ENCODE assay signal across 8 cellular contexts in genomic region chr2:142865924-142866323, GRCh38. TPM values are rescaled to one million over a fixed set of nuclear protein-coding genes. Genes with fewer than 3 reads are reported as not detected.
DNase-seq lines count a peak whose midpoint lies in the region; ATAC-seq and TF ChIP-seq lines count a peak whose summit lies in the region.

No MANE protein-coding gene starts in this region.

- H3F3A ChIP-seq in neural progenitor cell (ENCODE audit: low read depth) = no peaks in the 10 kb centered on the region

- H2AFZ ChIP-seq in neural progenitor cell (replicated peaks) = no peak overlapping the region

- CTCF ChIA-PET in activated B cell treated with CpG ODN at 0.5 μM for 24 hours (lab: Charles Lee) = interaction anchor here (1.0 to 2.1 kb wide), 2 partner anchors 14 to 15 kb away, joined by 3 to 9 read pairs; no protein-coding TSS in a partner anchor
- CTCF ChIA-PET in activated naive CD4-positive, alpha-beta T cell treated with anti-CD3 and anti-CD28 coated beads, Interleukin-2, amount 10 ng/mL, durations not matched to agents 7 days and 5 days (lab: Charles Lee) = no interaction called here

- TF ChIP-seq CTCF in right atrium auricular region (IDR thresholded peaks at IDR 0.05) = no peak
- TF ChIP-seq CTCF in activated B cell treated with CpG ODN at 0.5 μM for 24 hours (IDR thresholded peaks at IDR 0.05) = no peak
- TF ChIP-seq CTCF in thoracic aorta (IDR thresholded peaks at IDR 0.05) = no peak
- no peak for TF ChIP-seq CTCF in neural progenitor cell (IDR thresholded peaks at IDR 0.05)

- H3K27me3 ChIP-seq in right atrium auricular region = no peaks in the 10 kb centered on the region
- no peaks in the 10 kb centered on the region for H3K27me3 ChIP-seq in thoracic aorta (replicated peaks; ENCODE audit: insufficient read depth)
- H3K27me3 ChIP-seq in neural progenitor cell = no peaks in the 10 kb centered on the region

- DNase-seq in Right ventricle myocardium superior = no peak
- no peak for DNase-seq in right atrium auricular region (ENCODE audit: low spot score)
- DNase-seq in activated B cell treated with CpG ODN at 0.5 μM for 24 hours = no peak
- DNase-seq in thoracic aorta (ENCODE audit: low spot score) = no peak
- DNase-seq in neural progenitor cell (ENCODE audit: low spot score) = no peak
- no peak for DNase-seq in activated naive CD4-positive, alpha-beta T cell treated with anti-CD3 and anti-CD28 coated beads, Interleukin-2, amount 10 ng/mL, durations not matched to agents 7 days and 5 days
- DNase-seq in activated CD4-positive, alpha-beta T cell treated with anti-CD3 and anti-CD28 coated beads, Interleukin-2, amount 50 U/mL, for 1 hour = no peak

- H3K36me3 ChIP-seq in right atrium auricular region (no peaks in the 10 kb centered on the region), thoracic aorta (no peaks in the 10 kb centered on the region), neural progenitor cell (no peaks in the 10 kb centered on the region)

- intact Hi-C loops in Right ventricle myocardium superior (cut with DNase I) = no loop called here
- intact Hi-C loops in activated B cell treated with CpG ODN at 0.5 μM for 24 hours (cut with micrococcal nuclease) = loop anchor here (1.0 to 2.0 kb wide), 2 partner anchors 11 to 49 kb away; partner anchors contain the start of gene KYNU

- H3K79me2 ChIP-seq in neural progenitor cell (ENCODE audit: low read depth) = no peaks in the 10 kb centered on the region

- no peak overlapping the region for H3K9ac ChIP-seq in neural progenitor cell

- POLR2A ChIA-PET in activated B cell treated with CpG ODN at 0.5 μM for 24 hours (lab: Charles Lee) = interaction anchor here (0.6 to 2.8 kb wide), 7 partner anchors 11 to 456 kb away, joined by 3 to 21 read pairs (median 10); partner anchors contain the start of gene KYNU

- no peaks in the 10 kb centered on the region for H4K20me1 ChIP-seq in neural progenitor cell (ENCODE audit: low read depth)

- H3K4me1 Mint-ChIP-seq in activated B cell treated with CpG ODN at 0.5 μM for 24 hours (peaks cover 53% of the 10 kb centered on the region), neural progenitor cell (no peaks in the 10 kb centered on the region)
- H3K4me1 Mint-ChIP-seq in activated naive CD4-positive, alpha-beta T cell treated with anti-CD3 and anti-CD28 coated beads, Interleukin-2, amount 10 ng/mL, durations not matched to agents 7 days and 5 days = no peaks in the 10 kb centered on the region

- H3K27ac Mint-ChIP-seq in activated B cell treated with CpG ODN at 0.5 μM for 24 hours (peak overlapping the region; percentile 96), neural progenitor cell (no peak overlapping the region)
- H3K27ac Mint-ChIP-seq in activated naive CD4-positive, alpha-beta T cell treated with anti-CD3 and anti-CD28 coated beads, Interleukin-2, amount 10 ng/mL, durations not matched to agents 7 days and 5 days = no peak overlapping the region

- H3K9me3 Mint-ChIP-seq in activated B cell treated with CpG ODN at 0.5 μM for 24 hours (no peaks in the 10 kb centered on the region), neural progenitor cell (no peaks in the 10 kb centered on the region)
- no peaks in the 10 kb centered on the region for H3K9me3 Mint-ChIP-seq in activated naive CD4-positive, alpha-beta T cell treated with anti-CD3 and anti-CD28 coated beads, Interleukin-2, amount 10 ng/mL, durations not matched to agents 7 days and 5 days

- no peak overlapping the region for H3K27ac ChIP-seq in right atrium auricular region
- H3K27ac ChIP-seq in thoracic aorta = no peak overlapping the region
- H3K27ac ChIP-seq in neural progenitor cell = no peak overlapping the region

- no peaks in the 10 kb centered on the region for H3K9me3 ChIP-seq in right atrium auricular region
- no peaks in the 10 kb centered on the region for H3K9me3 ChIP-seq in thoracic aorta
- H3K9me3 ChIP-seq in neural progenitor cell (ENCODE audit: low read depth) = no peaks in the 10 kb centered on the region

- no peak overlapping the region for H3K4me2 ChIP-seq in neural progenitor cell

- H3K4me1 ChIP-seq in right atrium auricular region = no peaks in the 10 kb centered on the region
- H3K4me1 ChIP-seq in thoracic aorta (ENCODE audit: control insufficient read depth in 1 of 2, low read depth in 2 of 2) = no peaks in the 10 kb centered on the region
- no peaks in the 10 kb centered on the region for H3K4me1 ChIP-seq in neural progenitor cell

- H3K27me3 Mint-ChIP-seq in activated B cell treated with CpG ODN at 0.5 μM for 24 hours = no peaks in the 10 kb centered on the region
- H3K27me3 Mint-ChIP-seq in neural progenitor cell (ENCODE audit: insufficient read depth, low read depth) = no peaks in the 10 kb centered on the region
- no peaks in the 10 kb centered on the region for H3K27me3 Mint-ChIP-seq in activated naive CD4-positive, alpha-beta T cell treated with anti-CD3 and anti-CD28 coated beads, Interleukin-2, amount 10 ng/mL, durations not matched to agents 7 days and 5 days

- H3K4me3 ChIP-seq in right atrium auricular region = no peak overlapping the region
- peak overlapping the region; percentile 31 for H3K4me3 ChIP-seq in thoracic aorta
- H3K4me3 ChIP-seq in neural progenitor cell = no peak overlapping the region

- ATAC-seq in Right ventricle myocardium superior (ENCODE audit: poor library complexity) (peak; percentile 55), HG03139 (IDR thresholded peaks at IDR 0.05; ENCODE audit: unreplicated experiment) (peak; percentile 94), activated B cell treated with CpG ODN at 0.5 μM for 24 hours (ENCODE audit: low read depth) (peak; percentile 93), thoracic aorta (ENCODE audit: insufficient number of reproducible peaks, low FRiP score, low read depth) (no peak)

- H3K36me3 Mint-ChIP-seq in activated B cell treated with CpG ODN at 0.5 μM for 24 hours (ENCODE audit: low read depth) (no peaks in the 10 kb centered on the region), neural progenitor cell (no peaks in the 10 kb centered on the region)
- H3K36me3 Mint-ChIP-seq in activated naive CD4-positive, alpha-beta T cell treated with anti-CD3 and anti-CD28 coated beads, Interleukin-2, amount 10 ng/mL, durations not matched to agents 7 days and 5 days = no peaks in the 10 kb centered on the region

- H3K4me3 Mint-ChIP-seq in activated B cell treated with CpG ODN at 0.5 μM for 24 hours (peak overlapping the region; percentile 79), neural progenitor cell (no peak overlapping the region)
- H3K4me3 Mint-ChIP-seq in activated naive CD4-positive, alpha-beta T cell treated with anti-CD3 and anti-CD28 coated beads, Interleukin-2, amount 10 ng/mL, durations not matched to agents 7 days and 5 days = no peak overlapping the region

RNA-seq across cellular contexts. Expression of gene KYNU, which starts 11.5 kb away (rescaled TPM):
- total RNA-seq in Right ventricle myocardium superior (1.3 TPM), right atrium auricular region (under 1 TPM; 0.52 to 0.94 TPM), activated B cell treated with CpG ODN at 0.5 μM for 24 hours (43.8 and 48.0 TPM in 2 replicates), thoracic aorta (10 to 100 TPM in 1 of 2 donors, 1 to 10 TPM in 1; 1.8 to 14.3 TPM), neural progenitor cell (ENCODE audit: low replicate concordance) (0.96 TPM in 1 of 2 replicates, not detected in the other)
